ENCODE assay signal across 28 cellular contexts in genomic region chr22:27422442-27422841, GRCh38.
"Had no signal": no experiment of that assay in that cellular context is flagged by ENCODE, and none has a peak within 500 bp of the region (broad histone marks: within the 10 kb centered on the region; RNA-seq: fewer than 3 reads in every experiment).

No MANE protein-coding gene starts in this region.

- H3K27me3 ChIP-seq: body of pancreas, esophagus muscularis mucosa, pancreas, sigmoid colon, vagina had no signal

- FAIRE-seq: frontal cortex, pancreas, small intestine had no signal

- ATAC-seq: activated CD4-positive, alpha-beta T cell treated with anti-CD3 and anti-CD28 coated beads for 36 hours; activated CD8-positive, alpha-beta memory T cell treated with anti-CD3 and anti-CD28 coated beads, Interleukin-2, amount 10 ng/mL, durations not matched to agents 7 days and 5 days; activated CD8-positive, alpha-beta T cell treated with anti-CD3 and anti-CD28 coated beads, Interleukin-2, amount 10 ng/mL, durations not matched to agents 7 days and 5 days; body of pancreas; effector memory CD8-positive, alpha-beta T cell; left cardiac atrium; left ventricle myocardium superior; naive thymus-derived CD4-positive, alpha-beta T cell; pancreas; psoas muscle; stimulated activated memory B cell treated with anti-CD40 and anti-IgM and Interleukin-4, amounts not matched to agents 10 μg/mL and 1 μg/mL and 100 μg/mL, for 72 hours; stimulated activated naive CD8-positive, alpha-beta T cell treated with anti-CD3 and anti-CD28 coated beads, Interleukin-15, amount 100 ng/mL, for 72 hours; T-cell had no signal

- DNase-seq: activated CD4-positive, alpha-beta T cell treated with anti-CD3 and anti-CD28 coated beads for 36 hours; activated CD4-positive, CD25-positive, alpha-beta regulatory T cell; activated CD8-positive, alpha-beta memory T cell treated with anti-CD3 and anti-CD28 coated beads, Interleukin-2, amount 10 ng/mL, durations not matched to agents 7 days and 5 days; activated CD8-positive, alpha-beta T cell treated with anti-CD3 and anti-CD28 coated beads, Interleukin-2, amount 10 ng/mL, durations not matched to agents 7 days and 5 days; activated naive CD4-positive, alpha-beta T cell treated with Interleukin-2 at 50 U/mL for 16 hours; activated T-cell treated with anti-CD3 and anti-CD28 coated beads, Interleukin-2, amount 50 U/mL, for 48 hours; anterior cingulate cortex; body of pancreas; effector memory CD8-positive, alpha-beta T cell; islet precursor cell; left cardiac atrium; left ventricle myocardium superior; naive thymus-derived CD4-positive, alpha-beta T cell; pancreas; psoas muscle; sigmoid colon; small intestine; stimulated activated CD4-positive, alpha-beta T cell treated with anti-CD3 and anti-CD28 coated beads, Interleukin-1b, Interleukin-23, amount 100 ng/mL, for 48 hours; stimulated activated CD4-positive, alpha-beta T cell treated with anti-CD3 and anti-CD28 coated beads, Interleukin-4, amount 100 ng/mL, for 4 hours; stimulated activated CD8-positive, alpha-beta memory T cell treated with anti-CD3 and anti-CD28 coated beads, Interleukin-4, amount 100 ng/mL, for 48 hours; stimulated activated naive CD8-positive, alpha-beta T cell treated with anti-CD3 and anti-CD28 coated beads, Interleukin-15, amount 100 ng/mL, for 72 hours; substantia nigra; T-cell had no signal

- H3K9me3 ChIP-seq: body of pancreas, pancreas, psoas muscle, vagina had no signal

- H3K4me3 ChIP-seq: body of pancreas, coronary artery, esophagus muscularis mucosa, pancreas, psoas muscle, sigmoid colon, vagina had no signal

- H3K36me3 ChIP-seq: esophagus muscularis mucosa, pancreas, sigmoid colon, vagina had no signal

- H3K27ac ChIP-seq: body of pancreas, coronary artery, esophagus muscularis mucosa, pancreas, psoas muscle, sigmoid colon, vagina had no signal
